6 cellular contexts compared by ENCODE assay signal in the genomic region with DNA sequence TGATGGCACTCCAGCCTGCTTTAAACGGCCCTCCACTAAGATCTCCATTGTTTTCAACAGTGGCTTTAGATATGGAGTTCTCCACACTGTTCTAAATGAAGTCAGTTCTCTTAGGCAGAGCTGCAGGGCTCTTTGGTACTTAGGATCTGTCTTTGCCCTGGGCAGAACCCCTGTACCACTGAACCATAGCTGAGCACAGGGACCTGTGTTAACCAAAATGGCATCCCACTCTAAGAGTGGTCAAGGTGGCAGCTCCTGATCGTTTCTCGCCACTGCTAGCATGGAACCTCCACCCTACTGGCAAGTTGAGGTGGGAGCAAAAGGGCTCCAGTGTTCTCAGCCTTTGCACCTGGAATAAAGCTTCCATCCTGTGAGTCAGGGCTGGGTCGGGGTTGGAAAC.
"Had no signal": no experiment of that assay in that cellular context is flagged by ENCODE, and none has a peak within 500 bp of the region (broad histone marks: within the 10 kb centered on the region; RNA-seq: fewer than 3 reads in every experiment).

No MANE protein-coding gene starts in this region.

- H3K27ac Mint-ChIP-seq: H9, IgD-negative memory B cell had no signal

- H3K9ac ChIP-seq: GM23248 had no signal

- H3K4me3 ChIP-seq: GM23248 had no signal

- ATAC-seq: HepG2 had no signal

- H3K36me3 Mint-ChIP-seq: IgD-negative memory B cell had no signal

- H2AFZ ChIP-seq: GM23248 had no signal

- DNase-seq: GM23248, H9, HCEC 1CT had no signal

- H3K4me3 Mint-ChIP-seq: H9, IgD-negative memory B cell had no signal

- H3K27ac ChIP-seq: GM23248, HL-60 had no signal
